ENCODE assay signal across 9 cellular contexts in the genomic region with DNA sequence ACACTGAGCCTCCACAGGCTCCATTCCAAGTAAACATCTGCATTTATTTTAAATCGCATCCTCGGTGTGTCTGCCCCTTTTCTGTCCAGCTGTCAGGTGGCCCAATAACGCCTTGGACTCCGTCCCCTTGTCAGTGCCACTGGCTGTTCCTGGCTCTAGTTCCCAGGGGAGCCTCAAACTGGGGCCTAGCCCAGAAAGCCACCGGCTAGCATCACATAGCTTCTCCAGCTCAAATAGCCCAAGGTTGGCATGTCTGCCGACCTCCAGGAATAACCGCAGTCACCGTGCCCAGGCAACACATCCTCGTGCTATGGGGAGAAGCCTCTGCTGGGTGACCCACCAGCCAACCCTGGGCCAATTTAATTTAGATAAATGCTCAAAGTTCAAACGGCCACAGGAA. TPM values are rescaled to one million over a fixed set of nuclear protein-coding genes. Genes with fewer than 3 reads are reported as not detected.
A peak's percentile ranks its signal among the peaks of the same experiment; 100 is the strongest.
DNase-seq lines count a peak whose midpoint lies in the region; ATAC-seq, FAIRE-seq and TF ChIP-seq lines count a peak whose summit lies in the region.
"Had no signal": no experiment of that assay in that cellular context is flagged by ENCODE, and none has a peak within 500 bp of the region (broad histone marks: within the 10 kb centered on the region; RNA-seq: fewer than 3 reads in every experiment).

No MANE protein-coding gene starts in this region.

- H3K36me3 ChIP-seq in endothelial cell of umbilical vein (ENCODE audit: control insufficient read depth in 2 of 2, extremely low read depth in 1 of 2, insufficient read depth in 2 of 2, low read length in 2 of 2) (peaks cover 2 to 39% of the 10 kb centered on the region in 2 experiments), psoas muscle (ENCODE audit: insufficient read depth in 1 of 2, low read depth in 1 of 2) (peaks cover 9 to 65% of the 10 kb centered on the region in 2 donors)

- H3K36me3 Mint-ChIP-seq in CD14-positive monocyte (peaks cover 55 to 71% of the 10 kb centered on the region in 2 donors), HFFc6 (ENCODE audit: low read depth) (peaks cover 37% of the 10 kb centered on the region)

- H3K4me1 Mint-ChIP-seq in CD14-positive monocyte (no peaks in the 10 kb centered on the region), HFFc6 (ENCODE audit: low read depth) (peaks cover 22% of the 10 kb centered on the region)

- H3K9ac ChIP-seq in endothelial cell of umbilical vein (replicated peaks; ENCODE audit: extremely low read depth, insufficient read depth, low read length), result no peak overlapping the region

- no peaks in the 10 kb centered on the region for H4K20me1 ChIP-seq in endothelial cell of umbilical vein (replicated peaks; ENCODE audit: control insufficient read depth, extremely low read depth, insufficient read depth, low read length)

- intact Hi-C loops in CD14-positive monocyte (cut with micrococcal nuclease), result loop anchor here (2.0 to 10.0 kb wide), 2 partner anchors 81 to 171 kb away; no protein-coding TSS in a partner anchor
- intact Hi-C loops in endothelial cell of umbilical vein (cut with micrococcal nuclease), result loop anchor here (2.0 kb wide), 1 partner anchor 73 kb away; the partner anchor contains the start of gene SLC2A6
- intact Hi-C loops in psoas muscle (cut with DNase I), result loop anchor here (1.0 to 5.0 kb wide), 3 partner anchors 49 to 81 kb away; partner anchors contain the start of genes SURF1 (in 1 of the 2) and SURF2 (in 1 of the 2)

- H3K27ac ChIP-seq in endothelial cell of umbilical vein (ENCODE audit: insufficient read depth, low read depth, low read length) (no peak overlapping the region), psoas muscle (peak overlapping the region; percentile 76)

- peak overlapping the region in 4 of 7 donors; percentile 20 to 75 (median 64) for H3K27ac Mint-ChIP-seq in CD14-positive monocyte
- H3K27ac Mint-ChIP-seq in HFFc6, result peak overlapping the region; percentile 50; the same call in 1 of the 2 replicates

- H3K9me3 ChIP-seq in endothelial cell of umbilical vein (replicated peaks; ENCODE audit: control insufficient read depth, insufficient read depth, low read length) (no peaks in the 10 kb centered on the region), psoas muscle (no peaks in the 10 kb centered on the region)

- CTCF ChIA-PET in endothelial cell of umbilical vein (lab: Charles Lee), result no interaction called here

- H3K4me1 ChIP-seq in endothelial cell of umbilical vein (ENCODE audit: control insufficient read depth, extremely low read depth, insufficient read depth, low read length) (peaks cover 6% of the 10 kb centered on the region), psoas muscle (peaks cover 18% of the 10 kb centered on the region)

- H3K4me3 Mint-ChIP-seq in CD14-positive monocyte (no peak overlapping the region), HFFc6 (no peak overlapping the region)

- H3K4me3 ChIP-seq in endothelial cell of umbilical vein (replicated peaks in 1 of 3; ENCODE audit: insufficient read depth in 1 of 3, low read depth in 1 of 3, low read length in 3 of 3) (no peak overlapping the region), psoas muscle (no peak overlapping the region)

- no peak for TF ChIP-seq POLR2A in endothelial cell of umbilical vein (IDR thresholded peaks at IDR 0.05; ENCODE audit: low read depth, low read length)

- peak; percentile 58 to 91 (median 87) for ATAC-seq in psoas muscle

- H2AFZ ChIP-seq in endothelial cell of umbilical vein (ENCODE audit: low read depth, low read length), result no peak overlapping the region

- H3K27me3 Mint-ChIP-seq in CD14-positive monocyte (ENCODE audit: low read depth in 3 of 3), result peaks cover 0 to 4% (median 2%) of the 10 kb centered on the region in 3 donors
- peaks cover 2% of the 10 kb centered on the region for H3K27me3 Mint-ChIP-seq in HFFc6 (ENCODE audit: insufficient read depth)

- dilution Hi-C loops in endothelial cell of umbilical vein (cut with MboI; ENCODE audit: extremely low pct_ligation_motif_present, low sequenced_read_pairs), result no loop called here

- DNase-seq in CD14-positive monocyte (ENCODE audit: low spot score), result no peak
- no peak for DNase-seq in HFFc6
- no peak for DNase-seq in endothelial cell of umbilical vein (ENCODE audit: low read depth, low spot score)
- peak; percentile 59 to 87 for DNase-seq in psoas muscle
- DNase-seq in activated T-cell treated with anti-CD3 and anti-CD28 coated beads for 4 hours, result no peak
- DNase-seq in activated CD4-positive, alpha-beta T cell treated with anti-CD3 and anti-CD28 coated beads, Interleukin-2, amount 50 U/mL, for 4 hours, result no peak
- DNase-seq in kidney glomerular epithelial cell (lab: John Stamatoyannopoulos, UW), result no peak
- DNase-seq: NCI-H2171 had no signal

- no peaks in the 10 kb centered on the region for H3K79me2 ChIP-seq in endothelial cell of umbilical vein (ENCODE audit: control insufficient read depth, insufficient read depth, low read length)

- H3K9me1 ChIP-seq in endothelial cell of umbilical vein (replicated peaks; ENCODE audit: control insufficient read depth, extremely low read depth, insufficient read depth, low read length), result no peaks in the 10 kb centered on the region

- no peak for FAIRE-seq in endothelial cell of umbilical vein (lab: Jason Lieb, UNC)
- FAIRE-seq: RCC 7860 had no signal

- 20 to 27% (median 22%) methylated on average over 10 of the region's 10 CpGs for WGBS in psoas muscle, 3 donors

- POLR2A ChIA-PET in endothelial cell of umbilical vein (lab: Charles Lee), result no interaction called here

- no peaks in the 10 kb centered on the region for H3K9me3 Mint-ChIP-seq in CD14-positive monocyte
- no peaks in the 10 kb centered on the region for H3K9me3 Mint-ChIP-seq in HFFc6

- TSS peak; percentile 59 for BruUV-seq in endothelial cell of umbilical vein (replicated peaks; lab: Mats Ljungman, UMichigan)

- TF ChIP-seq CTCF in CD14-positive monocyte (IDR thresholded peaks at IDR 0.05) (no peak), HFFc6 (IDR thresholded peaks at IDR 0.05) (no peak), endothelial cell of umbilical vein (IDR thresholded peaks at IDR 0.05; ENCODE audit: extremely low read depth in 1 of 2, insufficient read depth in 1 of 2, low read depth in 1 of 2, low read length in 2 of 2) (no peak), psoas muscle (IDR thresholded peaks at IDR 0.05) (no peak)

- H3K27me3 ChIP-seq in endothelial cell of umbilical vein (ENCODE audit: control insufficient read depth in 2 of 2, insufficient read depth in 2 of 2, low read length in 2 of 2) (no peaks in the 10 kb centered on the region), psoas muscle (ENCODE audit: insufficient read depth in 3 of 3, low read length in 2 of 3) (no peaks in the 10 kb centered on the region)

- H3K4me2 ChIP-seq in endothelial cell of umbilical vein (ENCODE audit: insufficient read depth, low read length), result no peak overlapping the region

RNA-seq across cellular contexts. Expression of gene REXO4, which starts 11.8 kb away (rescaled TPM):
- polyA plus RNA-seq in CD14-positive monocyte, result 1 to 10 TPM; 3.0 to 4.2 TPM
- total RNA-seq in HFFc6 (2021; fragmentation: NEBNext Ultra II Directional; extraction: Animal tissue kit (Norgen Biotek cat#: 25700)), result 10 to 100 TPM; 20.4 to 26.3 (median 23.5) TPM
- total RNA-seq in endothelial cell of umbilical vein, result 27.0 and 29.5 TPM in 2 replicates
- 16.9 and 19.5 TPM in 2 replicates for polyA plus RNA-seq in endothelial cell of umbilical vein
- polyA plus RNA-seq in endothelial cell of umbilical vein (2011; cell fraction: cytosol; rRNA removed), result 21.5 and 22.3 TPM in 2 replicates
- polyA plus RNA-seq in endothelial cell of umbilical vein (2011; cell fraction: nucleus; rRNA removed), result 12.9 and 17.4 TPM in 2 replicates
- polyA plus RNA-seq in endothelial cell of umbilical vein (2012), result 20.1 and 23.6 TPM in 2 replicates
- polyA minus RNA-seq in endothelial cell of umbilical vein, result 13.4 and 15.3 TPM in 2 replicates
- 30.8 TPM for polyA minus RNA-seq in endothelial cell of umbilical vein (2011; cell fraction: cytosol; rRNA and poly(A)+ RNA removed)
- 5.4 and 7.4 TPM in 2 replicates for polyA minus RNA-seq in endothelial cell of umbilical vein (2011; cell fraction: nucleus; rRNA and poly(A)+ RNA removed)
- 10 to 100 TPM; 23.8 to 31.2 (median 28.6) TPM for total RNA-seq in psoas muscle
- polyA plus RNA-seq in psoas muscle, result 10 to 100 TPM; 31.7 to 75.2 (median 54.9) TPM

RNA-seq across cellular contexts. Expression of gene ADAMTS13, which starts 16.1 kb away (rescaled TPM):
- not detected for polyA plus RNA-seq in CD14-positive monocyte
- 1 to 10 TPM in 1 of 6 experiments, under 1 TPM in 5; 0.41 to 1.2 (median 0.74) TPM for total RNA-seq in HFFc6 (2021; fragmentation: NEBNext Ultra II Directional; extraction: Animal tissue kit (Norgen Biotek cat#: 25700))
- total RNA-seq in endothelial cell of umbilical vein, result 1.4 and 2.5 TPM in 2 replicates
- 1.5 and 1.8 TPM in 2 replicates for polyA plus RNA-seq in endothelial cell of umbilical vein
- polyA plus RNA-seq in endothelial cell of umbilical vein (2011; cell fraction: cytosol; rRNA removed), result 0.35 and 0.68 TPM in 2 replicates
- 6.8 and 7.8 TPM in 2 replicates for polyA plus RNA-seq in endothelial cell of umbilical vein (2011; cell fraction: nucleus; rRNA removed)
- polyA plus RNA-seq in endothelial cell of umbilical vein (2012), result 1.6 and 2.4 TPM in 2 replicates
- polyA minus RNA-seq in endothelial cell of umbilical vein, result 0.44 and 0.98 TPM in 2 replicates
- polyA minus RNA-seq in endothelial cell of umbilical vein (2011; cell fraction: cytosol; rRNA and poly(A)+ RNA removed), result 0.61 TPM
- 0.96 and 1.6 TPM in 2 replicates for polyA minus RNA-seq in endothelial cell of umbilical vein (2011; cell fraction: nucleus; rRNA and poly(A)+ RNA removed)
- total RNA-seq in psoas muscle, result 1 to 10 TPM; 2.0 to 6.7 (median 2.5) TPM
- 1 to 10 TPM in 2 of 3 donors, under 1 TPM in 1; 0.73 to 2.6 (median 1.8) TPM for polyA plus RNA-seq in psoas muscle

RNA-seq across cellular contexts. Expression of gene STKLD1, which starts 29.9 kb away (rescaled TPM):
- polyA plus RNA-seq in CD14-positive monocyte (not detected), endothelial cell of umbilical vein (0.29 and 0.67 TPM in 2 replicates), psoas muscle (under 1 TPM; 0.07 to 0.69 (median 0.46) TPM)
- total RNA-seq in HFFc6 (2021; fragmentation: NEBNext Ultra II Directional; extraction: Animal tissue kit (Norgen Biotek cat#: 25700)), result 1 to 10 TPM in 2 of 6 experiments, under 1 TPM in 4; 0.46 to 1.4 (median 0.68) TPM
- total RNA-seq in endothelial cell of umbilical vein (0.77 and 0.85 TPM in 2 replicates), psoas muscle (under 1 TPM; 0.28 to 0.69 (median 0.46) TPM)
- 0.34 and 0.39 TPM in 2 replicates for polyA plus RNA-seq in endothelial cell of umbilical vein (2011; cell fraction: cytosol; rRNA removed)
- polyA plus RNA-seq in endothelial cell of umbilical vein (2011; cell fraction: nucleus; rRNA removed), result 0.96 and 1.7 TPM in 2 replicates
- 0.95 and 1.1 TPM in 2 replicates for polyA plus RNA-seq in endothelial cell of umbilical vein (2012)
- 1.5 TPM in 1 of 2 replicates, not detected in the other for polyA minus RNA-seq in endothelial cell of umbilical vein
- not detected for polyA minus RNA-seq in endothelial cell of umbilical vein (2011; cell fraction: cytosol; rRNA and poly(A)+ RNA removed)
- polyA minus RNA-seq in endothelial cell of umbilical vein (2011; cell fraction: nucleus; rRNA and poly(A)+ RNA removed), result not detected in 2 replicates

RNA-seq across cellular contexts. Expression of gene SURF4, which starts 30.2 kb away (rescaled TPM):
- polyA plus RNA-seq in CD14-positive monocyte (100 to 1,000 TPM; 157 to 175 TPM), endothelial cell of umbilical vein (358 and 360 TPM in 2 replicates), psoas muscle (100 to 1,000 TPM in 1 of 3 donors, 10 to 100 TPM in 2; 47.9 to 120 (median 88.0) TPM)
- total RNA-seq in HFFc6 (2021; fragmentation: NEBNext Ultra II Directional; extraction: Animal tissue kit (Norgen Biotek cat#: 25700)), result 100 to 1,000 TPM; 406 to 474 (median 417) TPM
- total RNA-seq in endothelial cell of umbilical vein (216 and 230 TPM in 2 replicates), psoas muscle (10 to 100 TPM; 45.6 to 69.4 (median 66.8) TPM)
- polyA plus RNA-seq in endothelial cell of umbilical vein (2011; cell fraction: cytosol; rRNA removed), result 247 and 250 TPM in 2 replicates
- polyA plus RNA-seq in endothelial cell of umbilical vein (2011; cell fraction: nucleus; rRNA removed), result 164 and 168 TPM in 2 replicates
- polyA plus RNA-seq in endothelial cell of umbilical vein (2012), result 235 and 251 TPM in 2 replicates
- polyA minus RNA-seq in endothelial cell of umbilical vein, result 415 and 432 TPM in 2 replicates
- polyA minus RNA-seq in endothelial cell of umbilical vein (2011; cell fraction: cytosol; rRNA and poly(A)+ RNA removed), result 157 TPM
- polyA minus RNA-seq in endothelial cell of umbilical vein (2011; cell fraction: nucleus; rRNA and poly(A)+ RNA removed), result 82.9 and 97.5 TPM in 2 replicates

RNA-seq across cellular contexts. Expression of gene SURF2, which starts 49.7 kb away (rescaled TPM):
- 10 to 100 TPM; 17.5 to 24.7 TPM for polyA plus RNA-seq in CD14-positive monocyte
- total RNA-seq in HFFc6 (2021; fragmentation: NEBNext Ultra II Directional; extraction: Animal tissue kit (Norgen Biotek cat#: 25700)), result 10 to 100 TPM; 16.6 to 20.9 (median 18.2) TPM
- total RNA-seq in endothelial cell of umbilical vein, result 9.3 and 10.6 TPM in 2 replicates
- 14.2 and 16.9 TPM in 2 replicates for polyA plus RNA-seq in endothelial cell of umbilical vein
- polyA plus RNA-seq in endothelial cell of umbilical vein (2011; cell fraction: cytosol; rRNA removed), result 17.7 and 19.1 TPM in 2 replicates
- polyA plus RNA-seq in endothelial cell of umbilical vein (2011; cell fraction: nucleus; rRNA removed), result 6.0 and 7.1 TPM in 2 replicates
- polyA plus RNA-seq in endothelial cell of umbilical vein (2012), result 10.0 and 18.7 TPM in 2 replicates
- polyA minus RNA-seq in endothelial cell of umbilical vein, result 2.5 and 4.3 TPM in 2 replicates
- 44.1 TPM for polyA minus RNA-seq in endothelial cell of umbilical vein (2011; cell fraction: cytosol; rRNA and poly(A)+ RNA removed)
- 2.5 and 3.2 TPM in 2 replicates for polyA minus RNA-seq in endothelial cell of umbilical vein (2011; cell fraction: nucleus; rRNA and poly(A)+ RNA removed)
- 10 to 100 TPM; 10.9 to 13.8 (median 13.3) TPM for total RNA-seq in psoas muscle
- polyA plus RNA-seq in psoas muscle, result 10 to 100 TPM; 19.7 to 50.6 (median 38.7) TPM

Comparison
In these comparisons a context has a peak if more than half of its experiments do, and no peak if none do; other contexts are left out.
1. DNase-seq: peak in psoas muscle (2 of 2); none in CD14-positive monocyte (single experiment), HFFc6 (single experiment), endothelial cell of umbilical vein (single experiment), activated T-cell treated with anti-CD3 and anti-CD28 coated beads for 4 hours (single experiment), activated CD4-positive, alpha-beta T cell treated with anti-CD3 and anti-CD28 coated beads, Interleukin-2, amount 50 U/mL, for 4 hours (0 of 2) and kidney glomerular epithelial cell (single experiment).